11 cellular contexts compared by ENCODE assay signal in genomic region chr15:40550381-40551037, GRCh38. TPM values are rescaled to one million over a fixed set of nuclear protein-coding genes. Genes with fewer than 3 reads are reported as not detected.
A peak's percentile ranks its signal among the peaks of the same experiment; 100 is the strongest.
DNase-seq lines count a peak whose midpoint lies in the region; ATAC-seq lines count a peak whose summit lies in the region.
"Had no signal": no experiment of that assay in that cellular context is flagged by ENCODE, and none has a peak within 500 bp of the region (broad histone marks: within the 10 kb centered on the region; RNA-seq: fewer than 3 reads in every experiment).

No MANE protein-coding gene starts in this region.

- peak overlapping the region; percentile 86 for H3K27ac Mint-ChIP-seq in stimulated activated naive B cell treated with anti-CD40 and anti-IgM and Interleukin-4, amounts not matched to agents 10 μg/mL and 1 μg/mL and 100 μg/mL, for 72 hours

- peaks cover 5% of the 10 kb centered on the region in 2 donors for H3K9me3 Mint-ChIP-seq in stimulated activated naive B cell treated with anti-CD40 and anti-IgM and Interleukin-4, amounts not matched to agents 10 μg/mL and 1 μg/mL and 100 μg/mL, for 72 hours

- H3K36me3 Mint-ChIP-seq in stimulated activated naive B cell treated with anti-CD40 and anti-IgM and Interleukin-4, amounts not matched to agents 10 μg/mL and 1 μg/mL and 100 μg/mL, for 72 hours = peaks cover 47 to 79% of the 10 kb centered on the region in 2 donors

- DNase-seq in Right ventricle myocardium superior = no peak
- DNase-seq in cardiac septum (ENCODE audit: low spot score) = no peak
- peak; percentile 74 to 95 for DNase-seq in NOMO-1 (lab: John Stamatoyannopoulos, UW; ENCODE audit: unreplicated experiment in 2 of 2)
- peak; percentile 49 for DNase-seq in stimulated activated naive B cell treated with anti-CD40 and anti-IgM and Interleukin-4, amounts not matched to agents 10 μg/mL and 1 μg/mL and 100 μg/mL, for 72 hours
- no peak for DNase-seq in UCSD-AML1 (lab: John Stamatoyannopoulos, UW; ENCODE audit: unreplicated experiment)
- no peak for DNase-seq in T1000 (lab: John Stamatoyannopoulos, UW)
- DNase-seq in NCI-H510A (lab: John Stamatoyannopoulos, UW) = no peak
- DNase-seq: 8988T; stimulated activated naive CD4-positive, alpha-beta T cell had no signal

- no peaks in the 10 kb centered on the region for H3K27me3 Mint-ChIP-seq in stimulated activated naive B cell treated with anti-CD40 and anti-IgM and Interleukin-4, amounts not matched to agents 10 μg/mL and 1 μg/mL and 100 μg/mL, for 72 hours

- ATAC-seq in Right ventricle myocardium superior (ENCODE audit: poor library complexity) (peak; percentile 35), HG02938 (IDR thresholded peaks at IDR 0.05; ENCODE audit: unreplicated experiment) (peak; percentile 66)
- peak; percentile 93 to 95 for ATAC-seq in stimulated activated naive B cell treated with anti-CD40 and anti-IgM and Interleukin-4, amounts not matched to agents 10 μg/mL and 1 μg/mL and 100 μg/mL, for 72 hours (replicated peaks)
- ATAC-seq: activated CD4-positive, CD25-positive, alpha-beta regulatory T cell treated with anti-CD3 and anti-CD28 coated beads, Interleukin-2, amount 50 U/mL, for 24 hours had no signal

- H3K4me3 Mint-ChIP-seq in stimulated activated naive B cell treated with anti-CD40 and anti-IgM and Interleukin-4, amounts not matched to agents 10 μg/mL and 1 μg/mL and 100 μg/mL, for 72 hours = peak overlapping the region; percentile 77 to 79

- intact Hi-C loops in Right ventricle myocardium superior (cut with DNase I) = no loop called here
- intact Hi-C loops in cardiac septum (cut with DNase I) = no loop called here

- peaks cover 67 to 99% of the 10 kb centered on the region in 2 donors for H3K4me1 Mint-ChIP-seq in stimulated activated naive B cell treated with anti-CD40 and anti-IgM and Interleukin-4, amounts not matched to agents 10 μg/mL and 1 μg/mL and 100 μg/mL, for 72 hours

RNA-seq across cellular contexts. Expression of gene CCDC32, which starts 14.3 kb away (rescaled TPM):
- 16.5 TPM for total RNA-seq in Right ventricle myocardium superior
- total RNA-seq in cardiac septum = 21.3 TPM

RNA-seq across cellular contexts. Expression of gene RPUSD2, which starts 18.6 kb away (rescaled TPM):
- 10.1 TPM for total RNA-seq in Right ventricle myocardium superior
- 8.7 TPM for total RNA-seq in cardiac septum

RNA-seq across cellular contexts. Expression of gene KNL1, which starts 43.5 kb away (rescaled TPM):
- total RNA-seq in Right ventricle myocardium superior (0.51 TPM), cardiac septum (0.43 TPM)

Comparison
In these comparisons a context has a peak if more than half of its experiments do, and no peak if none do; other contexts are left out.
1. ATAC-seq: peak in every context shown above with its lines; median percentile 94 in stimulated activated naive B cell treated with anti-CD40 and anti-IgM and Interleukin-4, amounts not matched to agents 10 μg/mL and 1 μg/mL and 100 μg/mL, for 72 hours; 66 in HG02938; 35 in Right ventricle myocardium superior.
2. DNase-seq: peak in NOMO-1 (2 of 2) and stimulated activated naive B cell treated with anti-CD40 and anti-IgM and Interleukin-4, amounts not matched to agents 10 μg/mL and 1 μg/mL and 100 μg/mL, for 72 hours (single experiment); none in Right ventricle myocardium superior (single experiment), cardiac septum (single experiment), UCSD-AML1 (single experiment), T1000 (single experiment) and NCI-H510A (single experiment).